Comparison of ENCODE assay signal across 20 cellular contexts in the genomic region with DNA sequence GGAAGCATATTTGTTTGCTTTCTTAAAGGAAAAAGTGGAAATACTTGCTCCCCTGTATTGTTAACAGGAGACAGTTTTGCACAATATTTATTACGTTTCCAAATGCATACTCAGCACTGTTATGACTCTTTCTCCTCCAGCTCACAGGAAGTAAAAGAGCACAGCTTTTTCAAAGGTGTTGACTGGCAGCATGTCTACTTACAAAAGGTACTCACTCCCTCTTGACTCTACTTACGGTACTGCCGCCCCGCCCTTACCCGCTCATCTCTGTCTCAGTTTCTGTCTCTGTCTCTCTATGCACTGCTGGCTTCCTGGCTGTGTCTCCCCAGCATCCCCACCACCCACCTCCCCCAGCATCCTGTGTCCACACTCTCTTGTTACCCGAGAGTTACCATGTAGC. TPM values are rescaled to one million over a fixed set of nuclear protein-coding genes. Genes with fewer than 3 reads are reported as not detected.
DNase-seq lines count a peak whose midpoint lies in the region; ATAC-seq and TF ChIP-seq lines count a peak whose summit lies in the region.
"Had no signal": no experiment of that assay in that cellular context is flagged by ENCODE, and none has a peak within 500 bp of the region (broad histone marks: within the 10 kb centered on the region; RNA-seq: fewer than 3 reads in every experiment).

No MANE protein-coding gene starts in this region.

- WGBS in esophagus muscularis mucosa, result 85% methylated on average over 6 of the region's 6 CpGs

- peak overlapping the region; percentile 91 for H3K27ac Mint-ChIP-seq in activated T-helper 2 cell treated with anti-CD3 and anti-CD28 coated beads, Interferon-gamma antibody, Interleukin-2, Interleukin-4, amounts not matched to agents 10 μg/mL and 5 μg/mL and 100 μg/mL, durations not matched to agents 14 hours and 24 hours and 36 hours
- H3K27ac Mint-ChIP-seq in endothelial cell (ENCODE audit: unreplicated experiment), result no peak overlapping the region
- H3K27ac Mint-ChIP-seq: activated naive CD4-positive, alpha-beta T cell treated with anti-CD3 and anti-CD28 coated beads, Interleukin-2, amount 50 U/mL, for 24 hours; dendritic cell treated with granulocyte-macrophage colony-stimulating factor and Interleukin-4, amounts not matched to agents 40 ng/mL and 50 ng/mL, for 4 days had no signal

- H3K4me3 Mint-ChIP-seq in activated T-helper 2 cell treated with anti-CD3 and anti-CD28 coated beads, Interferon-gamma antibody, Interleukin-2, Interleukin-4, amounts not matched to agents 10 μg/mL and 5 μg/mL and 100 μg/mL, durations not matched to agents 14 hours and 24 hours and 36 hours (ENCODE audit: low read depth), result peak overlapping the region; percentile 16
- no peak overlapping the region for H3K4me3 Mint-ChIP-seq in endothelial cell (ENCODE audit: unreplicated experiment)
- H3K4me3 Mint-ChIP-seq: activated naive CD4-positive, alpha-beta T cell treated with anti-CD3 and anti-CD28 coated beads, Interleukin-2, amount 50 U/mL, for 24 hours; dendritic cell treated with granulocyte-macrophage colony-stimulating factor and Interleukin-4, amounts not matched to agents 40 ng/mL and 50 ng/mL, for 4 days had no signal

- no peaks in the 10 kb centered on the region for H3K4me1 ChIP-seq in esophagus muscularis mucosa
- H3K4me1 ChIP-seq: gastroesophageal sphincter, testis had no signal

- ATAC-seq in GM21515 (IDR thresholded peaks at IDR 0.05; ENCODE audit: unreplicated experiment), result no peak
- ATAC-seq: gastroesophageal sphincter had no signal

- TF ChIP-seq EP300 in esophagus muscularis mucosa (IDR thresholded peaks at IDR 0.05), result no peak

- no peak for TF ChIP-seq CTCF in endothelial cell (IDR thresholded peaks at IDR 0.05; ENCODE audit: unreplicated experiment)
- TF ChIP-seq CTCF in esophagus muscularis mucosa (IDR thresholded peaks at IDR 0.05), result no peak

- H3K36me3 Mint-ChIP-seq in activated T-helper 2 cell treated with anti-CD3 and anti-CD28 coated beads, Interferon-gamma antibody, Interleukin-2, Interleukin-4, amounts not matched to agents 10 μg/mL and 5 μg/mL and 100 μg/mL, durations not matched to agents 14 hours and 24 hours and 36 hours (ENCODE audit: low read depth), result peaks cover 85% of the 10 kb centered on the region
- peaks cover 5% of the 10 kb centered on the region for H3K36me3 Mint-ChIP-seq in endothelial cell (ENCODE audit: low read depth, unreplicated experiment)

- peak; percentile 8 to 19 for DNase-seq in stimulated activated CD4-positive, alpha-beta T cell treated with anti-CD3 and anti-CD28 coated beads, Interleukin-15, amount 100 ng/mL, for 48 hours (ENCODE audit: low read depth in 2 of 2)
- no peak for DNase-seq in stimulated activated CD4-positive, alpha-beta T cell treated with anti-CD3 and anti-CD28 coated beads, Interleukin-12 subunit alpha, Interleukin-12 subunit beta, amount 100 ng/mL, for 4 hours
- peak; percentile 43 for DNase-seq in activated T-helper 2 cell treated with anti-CD3 and anti-CD28 coated beads, Interferon-gamma antibody, Interleukin-2, Interleukin-4, amounts not matched to agents 10 μg/mL and 5 μg/mL and 100 μg/mL, durations not matched to agents 14 hours and 24 hours and 36 hours (ENCODE audit: low spot score)
- DNase-seq in endothelial cell (ENCODE audit: low spot score) (no peak), esophagus muscularis mucosa (ENCODE audit: extremely low spot score) (no peak)
- DNase-seq: AML-193, Calu3, KBM-7, NCI-H1092 treated with DMSO at 0.1 percent for 48 hours, PC-9, retina, T1000, testis had no signal

- no peaks in the 10 kb centered on the region for H3K27me3 Mint-ChIP-seq in activated T-helper 2 cell treated with anti-CD3 and anti-CD28 coated beads, Interferon-gamma antibody, Interleukin-2, Interleukin-4, amounts not matched to agents 10 μg/mL and 5 μg/mL and 100 μg/mL, durations not matched to agents 14 hours and 24 hours and 36 hours (ENCODE audit: low read depth)
- H3K27me3 Mint-ChIP-seq in endothelial cell (ENCODE audit: unreplicated experiment), result peaks cover 1% of the 10 kb centered on the region
- H3K27me3 Mint-ChIP-seq: activated naive CD4-positive, alpha-beta T cell treated with anti-CD3 and anti-CD28 coated beads, Interleukin-2, amount 50 U/mL, for 24 hours; dendritic cell treated with granulocyte-macrophage colony-stimulating factor and Interleukin-4, amounts not matched to agents 40 ng/mL and 50 ng/mL, for 4 days had no signal

- no peaks in the 10 kb centered on the region for H3K9me3 Mint-ChIP-seq in activated T-helper 2 cell treated with anti-CD3 and anti-CD28 coated beads, Interferon-gamma antibody, Interleukin-2, Interleukin-4, amounts not matched to agents 10 μg/mL and 5 μg/mL and 100 μg/mL, durations not matched to agents 14 hours and 24 hours and 36 hours
- no peaks in the 10 kb centered on the region for H3K9me3 Mint-ChIP-seq in endothelial cell (ENCODE audit: unreplicated experiment)
- H3K9me3 Mint-ChIP-seq: activated naive CD4-positive, alpha-beta T cell treated with anti-CD3 and anti-CD28 coated beads, Interleukin-2, amount 50 U/mL, for 24 hours; dendritic cell treated with granulocyte-macrophage colony-stimulating factor and Interleukin-4, amounts not matched to agents 40 ng/mL and 50 ng/mL, for 4 days had no signal

- intact Hi-C loops in activated T-helper 2 cell treated with anti-CD3 and anti-CD28 coated beads, Interferon-gamma antibody, Interleukin-2, Interleukin-4, amounts not matched to agents 10 μg/mL and 5 μg/mL and 100 μg/mL, durations not matched to agents 14 hours and 24 hours and 36 hours (cut with micrococcal nuclease), result no loop called here
- intact Hi-C loops in esophagus muscularis mucosa (cut with DNase I), result no loop called here

- H3K9me3 ChIP-seq in KOPT-K1 (ENCODE audit: insufficient read depth, low read length, poor library complexity, severe bottlenecking), result no peaks in the 10 kb centered on the region
- H3K9me3 ChIP-seq in esophagus muscularis mucosa, result no peaks in the 10 kb centered on the region
- H3K9me3 ChIP-seq: gastroesophageal sphincter, testis had no signal

- peaks cover 44% of the 10 kb centered on the region for H3K4me1 Mint-ChIP-seq in activated T-helper 2 cell treated with anti-CD3 and anti-CD28 coated beads, Interferon-gamma antibody, Interleukin-2, Interleukin-4, amounts not matched to agents 10 μg/mL and 5 μg/mL and 100 μg/mL, durations not matched to agents 14 hours and 24 hours and 36 hours (ENCODE audit: low read depth)
- H3K4me1 Mint-ChIP-seq in endothelial cell (ENCODE audit: unreplicated experiment), result peaks cover 4% of the 10 kb centered on the region

- H3K27ac ChIP-seq in KOPT-K1 (ENCODE audit: low read depth, low read length, poor library complexity, severe bottlenecking) (peak overlapping the region; percentile 91), esophagus muscularis mucosa (replicated peaks in 1 of 4) (no peak overlapping the region)
- H3K27ac ChIP-seq: epithelial cell of prostate, gastroesophageal sphincter, PC-9, testis had no signal

- H3K4me3 ChIP-seq in esophagus muscularis mucosa, result no peak overlapping the region
- H3K4me3 ChIP-seq: gastroesophageal sphincter, PC-9, testis had no signal

- no peak for TF ChIP-seq POLR2A in esophagus muscularis mucosa (IDR thresholded peaks at IDR 0.05; ENCODE audit: low read depth)

- H3K27me3 ChIP-seq in esophagus muscularis mucosa, result no peaks in the 10 kb centered on the region
- H3K27me3 ChIP-seq: gastroesophageal sphincter, testis had no signal

- H3K36me3 ChIP-seq in KOPT-K1 (ENCODE audit: insufficient read depth, low read length), result peaks cover 96% of the 10 kb centered on the region
- peaks cover 0 to 29% (median 3%) of the 10 kb centered on the region in 4 donors for H3K36me3 ChIP-seq in esophagus muscularis mucosa

RNA-seq across cellular contexts. Expression of a gene that starts 32.2 kb away (rescaled TPM):
- 6.0 and 6.1 TPM in 2 replicates for total RNA-seq in activated T-helper 2 cell treated with anti-CD3 and anti-CD28 coated beads, Interferon-gamma antibody, Interleukin-2, Interleukin-4, amounts not matched to agents 10 μg/mL and 5 μg/mL and 100 μg/mL, durations not matched to agents 14 hours and 24 hours and 36 hours
- total RNA-seq in endothelial cell (ENCODE audit: unreplicated experiment), result not detected
- under 1 TPM; under 0.01 to 0.50 (median 0.13) TPM for total RNA-seq in esophagus muscularis mucosa
- total RNA-seq: PC-9, SK-MEL-5 had no signal

Comparison
In these comparisons a context has a peak if more than half of its experiments do, and no peak if none do; other contexts are left out.
1. DNase-seq: peak in stimulated activated CD4-positive, alpha-beta T cell treated with anti-CD3 and anti-CD28 coated beads, Interleukin-15, amount 100 ng/mL, for 48 hours (2 of 2) and activated T-helper 2 cell treated with anti-CD3 and anti-CD28 coated beads, Interferon-gamma antibody, Interleukin-2, Interleukin-4, amounts not matched to agents 10 μg/mL and 5 μg/mL and 100 μg/mL, durations not matched to agents 14 hours and 24 hours and 36 hours (single experiment); none in stimulated activated CD4-positive, alpha-beta T cell treated with anti-CD3 and anti-CD28 coated beads, Interleukin-12 subunit alpha, Interleukin-12 subunit beta, amount 100 ng/mL, for 4 hours (single experiment), endothelial cell (single experiment) and esophagus muscularis mucosa (single experiment).